ENCODE assay signal across 35 cellular contexts in the genomic region with DNA sequence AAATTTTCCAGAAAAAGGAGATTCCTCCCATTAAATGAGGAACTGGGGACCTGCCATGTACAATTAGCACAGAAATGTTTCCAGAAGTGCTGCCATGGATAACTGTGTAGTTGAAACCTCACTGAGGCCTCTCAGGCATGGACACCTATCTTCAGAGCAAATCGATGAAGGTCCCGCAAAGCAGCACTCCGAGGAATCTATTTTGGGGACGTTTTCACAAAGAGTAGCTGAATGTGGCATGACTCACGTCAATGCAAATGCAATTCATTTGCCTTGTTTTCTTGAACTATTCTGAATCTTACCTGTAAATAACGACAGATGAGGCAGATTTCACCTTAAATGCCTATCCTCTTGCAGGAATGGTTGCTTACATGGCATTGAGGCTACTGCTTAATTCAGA.
"Had no signal": no experiment of that assay in that cellular context is flagged by ENCODE, and none has a peak within 500 bp of the region (broad histone marks: within the 10 kb centered on the region; RNA-seq: fewer than 3 reads in every experiment).

No MANE protein-coding gene starts in this region.

- H2AFZ ChIP-seq: PC-9 had no signal

- H3K4me3 ChIP-seq: adrenal gland, body of pancreas, breast epithelium, PC-9 had no signal

- H3K27me3 ChIP-seq: adrenal gland, body of pancreas, breast epithelium had no signal

- H3K27ac ChIP-seq: adrenal gland, body of pancreas, breast epithelium, PC-9, RWPE1, VCaP had no signal

- H3K9me3 ChIP-seq: adrenal gland, body of pancreas, breast epithelium had no signal

- H3K36me3 ChIP-seq: adrenal gland, breast epithelium had no signal

- FAIRE-seq: RCC 7860 had no signal

- H3K4me1 ChIP-seq: adrenal gland, body of pancreas, breast epithelium had no signal

- DNase-seq: activated B cell treated with CpG ODN at 0.5 μM for 24 hours; activated CD4-positive, alpha-beta memory T cell treated with anti-CD3 and anti-CD28 coated beads for 36 hours; activated CD4-positive, alpha-beta T cell treated with anti-CD3 and anti-CD28 coated beads for 4 hours; activated CD4-positive, alpha-beta T cell treated with anti-CD3 and anti-CD28 coated beads, Interleukin-2, amount 50 U/mL, for 1 hour; activated CD4-positive, CD25-positive, alpha-beta regulatory T cell treated with anti-CD3 and anti-CD28 coated beads, Interleukin-2, amount 50 U/mL, for 72 hours; activated CD8-positive, alpha-beta memory T cell treated with anti-CD3 and anti-CD28 coated beads, Interleukin-2, amount 50 U/mL, for 4 hours; activated gamma-delta T cell treated with Interleukin-2 at 50 U/mL for 16 hours; activated naive CD4-positive, alpha-beta T cell treated with anti-CD3 and anti-CD28 coated beads for 36 hours; activated T-cell treated with anti-CD3 and anti-CD28 coated beads for 4 hours; activated T-cell treated with anti-CD3 and anti-CD28 coated beads, Interleukin-2, amount 50 U/mL, for 4 hours; adrenal gland; body of pancreas; cerebellar nuclear complex; Kasumi-1; NCI-H1092 treated with DMSO at 0.1 percent for 48 hours; NCI-H1417; NCI-H146; NCI-H187 treated with DMSO at 0.1 percent for 48 hours; NCI-H2081; NCI-H2171 treated with DMSO at 0.1 percent for 48 hours; NCI-H226; NCI-H446 treated with DMSO at 0.1 percent for 48 hours; NCI-H524; NCI-H69; NCI-H82; PC-9; SIG-M5; SW 1271; T-helper 1 cell; T-helper 2 cell; T-helper 9 cell had no signal

- H3K4me2 ChIP-seq: PC-9 had no signal
